ENCODE assay signal across 8 cellular contexts in the genomic region with DNA sequence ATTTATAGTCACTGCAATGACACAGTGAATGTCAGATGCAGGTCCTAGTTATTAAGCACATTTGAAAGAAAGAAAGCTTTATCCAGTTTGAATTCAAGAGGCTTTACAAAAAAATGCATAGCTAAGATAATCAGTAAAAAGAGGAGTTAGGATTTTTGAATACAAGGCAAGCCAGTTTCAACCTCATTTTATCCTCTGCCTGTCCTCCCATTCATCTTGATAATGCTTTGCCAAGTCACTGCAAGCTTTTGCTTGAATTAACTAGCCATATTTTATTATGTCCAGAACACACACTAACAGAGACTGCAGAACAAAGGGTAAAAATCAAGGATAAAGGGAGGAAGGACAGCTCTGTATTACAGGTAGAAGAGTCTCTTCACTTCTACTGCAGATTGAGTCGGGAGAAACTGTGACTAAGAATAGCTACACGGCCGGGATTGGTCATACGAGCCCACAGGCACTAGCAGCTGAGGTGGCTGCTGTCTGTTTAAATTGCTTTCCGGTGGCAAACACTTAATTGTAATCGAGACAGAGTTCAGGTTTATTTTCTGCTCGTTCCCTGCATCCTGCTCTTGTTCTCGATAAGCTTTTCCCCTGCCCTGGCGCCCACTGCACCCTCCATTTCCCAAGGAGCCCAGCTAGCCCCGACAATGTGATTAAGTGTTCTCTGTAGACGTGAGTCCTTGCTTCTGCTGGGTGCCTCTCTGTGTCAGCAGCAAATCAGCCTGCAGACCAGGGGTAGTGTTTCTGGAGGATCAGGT. TPM values are rescaled to one million over a fixed set of nuclear protein-coding genes. Genes with fewer than 3 reads are reported as not detected.
DNase-seq lines count a peak whose midpoint lies in the region; ATAC-seq and TF ChIP-seq lines count a peak whose summit lies in the region.

No MANE protein-coding gene starts in this region.

- H3K4me3 ChIP-seq in GM23338 (no peak overlapping the region), neural cell (ENCODE audit: low read length) (no peak overlapping the region), esophagus squamous epithelium (no peak overlapping the region)

- peak; percentile 27; the same call in 2 of the 3 replicates for ATAC-seq in GM23338
- ATAC-seq in HG03045 (IDR thresholded peaks at IDR 0.05; ENCODE audit: unreplicated experiment), result no peak
- no peak for ATAC-seq in GM21723 (IDR thresholded peaks at IDR 0.05; ENCODE audit: unreplicated experiment)

- H3K9me3 ChIP-seq in neural cell (ENCODE audit: low read length) (no peaks in the 10 kb centered on the region), esophagus squamous epithelium (no peaks in the 10 kb centered on the region)

- no peaks in the 10 kb centered on the region for H3F3A ChIP-seq in GM23338 (replicated peaks; ENCODE audit: low read depth)
- H3F3A ChIP-seq in neural cell (ENCODE audit: insufficient read depth, low read length, poor library complexity, severe bottlenecking), result no peaks in the 10 kb centered on the region

- H3K79me2 ChIP-seq in GM23338 (replicated peaks; ENCODE audit: insufficient read depth), result no peaks in the 10 kb centered on the region
- no peaks in the 10 kb centered on the region for H3K79me2 ChIP-seq in neural cell (replicated peaks; ENCODE audit: insufficient read depth, low read length)

- peaks cover 14% of the 10 kb centered on the region; the same call in 1 of the 3 replicates for H3K36me3 Mint-ChIP-seq in GM23338 (ENCODE audit: low read depth)

- no peaks in the 10 kb centered on the region; the same call in 1 of the 2 replicates for H3K36me3 ChIP-seq in GM23338 (ENCODE audit: insufficient read depth)
- H3K36me3 ChIP-seq in neural cell (ENCODE audit: insufficient read depth, low read length), result no peaks in the 10 kb centered on the region
- no peaks in the 10 kb centered on the region for H3K36me3 ChIP-seq in esophagus squamous epithelium

- H3K27me3 ChIP-seq in GM23338 (ENCODE audit: insufficient read depth) (no peaks in the 10 kb centered on the region), neural cell (ENCODE audit: insufficient read depth, low read depth, low read length) (no peaks in the 10 kb centered on the region), esophagus squamous epithelium (no peaks in the 10 kb centered on the region)

- DNase-seq in GM23338 (ENCODE audit: low spot score), result no peak
- peak; percentile 63 for DNase-seq in NCI-H2107 treated with DMSO at 0.1 percent for 48 hours (lab: John Stamatoyannopoulos, UW; ENCODE audit: unreplicated experiment)
- DNase-seq in cerebellar cortex (ENCODE audit: low spot score), result peak; percentile 58
- no peak for DNase-seq in esophagus squamous epithelium (lab: John Stamatoyannopoulos, UW)
- no peak for DNase-seq in activated gamma-delta T cell treated with Interleukin-2 at 50 U/mL for 16 hours

- H4K20me1 ChIP-seq in GM23338 (replicated peaks; ENCODE audit: insufficient read depth), result no peaks in the 10 kb centered on the region
- H4K20me1 ChIP-seq in neural cell (ENCODE audit: insufficient read depth), result no peaks in the 10 kb centered on the region

- H2AFZ ChIP-seq in GM23338, result peak overlapping the region; percentile 16; the same call in 1 of the 2 replicates
- peak overlapping the region; percentile 17 for H2AFZ ChIP-seq in neural cell (ENCODE audit: low read depth, low read length)

- no peak for TF ChIP-seq POLR2A in esophagus squamous epithelium (IDR thresholded peaks at IDR 0.05)

- TF ChIP-seq CTCF in GM23338 (conservative IDR thresholded peaks at IDR 0.05; ENCODE audit: low read depth in 2 of 2), result no peak
- no peak for TF ChIP-seq CTCF in neural cell (IDR thresholded peaks at IDR 0.05; ENCODE audit: poor library complexity, severe bottlenecking)
- no peak for TF ChIP-seq CTCF in esophagus squamous epithelium (IDR thresholded peaks at IDR 0.05)

- H3K9ac ChIP-seq in neural cell (ENCODE audit: low read length), result peak overlapping the region; percentile 32

- H3K9me2 ChIP-seq in GM23338 (ENCODE audit: insufficient read depth), result no peaks in the 10 kb centered on the region
- no peaks in the 10 kb centered on the region for H3K9me2 ChIP-seq in neural cell (ENCODE audit: insufficient read depth, low read length)

- H3K4me3 Mint-ChIP-seq in GM23338, result no peak overlapping the region

- WGBS in esophagus squamous epithelium, 2 donors, result 14 to 21% methylated on average over 11 of the region's 11 CpGs

- H3K9me3 Mint-ChIP-seq in GM23338, result peaks cover 30% of the 10 kb centered on the region

- no peak for TF ChIP-seq EP300 in neural cell (conservative IDR thresholded peaks at IDR 0.05; ENCODE audit: poor library complexity, severe bottlenecking)

- H3K27ac ChIP-seq in GM23338 (ENCODE audit: low read depth) (no peak overlapping the region), neural cell (ENCODE audit: low read length) (peak overlapping the region; percentile 48), esophagus squamous epithelium (no peak overlapping the region)

- no peak for TF ChIP-seq RAD21 in neural cell (conservative IDR thresholded peaks at IDR 0.05)

- no peak overlapping the region for H3K4me2 ChIP-seq in GM23338
- H3K4me2 ChIP-seq in neural cell (ENCODE audit: low read length), result no peak overlapping the region

- intact Hi-C loops in esophagus squamous epithelium (cut with DNase I), result no loop called here

- H3K4me1 ChIP-seq in GM23338 (ENCODE audit: insufficient read depth) (no peaks in the 10 kb centered on the region), esophagus squamous epithelium (peaks cover 0 to 12% (median 0%) of the 10 kb centered on the region in 3 donors)

- no peak overlapping the region for H3K27ac Mint-ChIP-seq in GM23338

- H3K4me1 Mint-ChIP-seq in GM23338, result no peaks in the 10 kb centered on the region; the same call in 2 of the 3 replicates

- peaks cover 10% of the 10 kb centered on the region for H3K27me3 Mint-ChIP-seq in GM23338 (ENCODE audit: insufficient read depth, low read depth, poor library complexity)

TF ChIP-seq in GM23338, 12 proteins besides CTCF, POLR2A, EP300 and RAD21 (continues in another document):
- TF ChIP-seq POLR2AphosphoS5 (IDR thresholded peaks at IDR 0.05; ENCODE audit: low read depth) (no peak), EZH2 (IDR thresholded peaks at IDR 0.05; ENCODE audit: low read depth, unreplicated experiment) (no peak), CREB1 (CRISPR knock-in tag; IDR thresholded peaks at IDR 0.05; ENCODE audit: low read depth) (no peak), EZH2phosphoT487 (IDR thresholded peaks at IDR 0.05; ENCODE audit: unreplicated experiment) (no peak)

TF ChIP-seq in neural cell, 6 proteins besides CTCF, POLR2A, EP300 and RAD21:
- TF ChIP-seq MXI1 (conservative IDR thresholded peaks at IDR 0.05; ENCODE audit: poor library complexity, severe bottlenecking) (no peak), EZH2 (IDR thresholded peaks at IDR 0.05; ENCODE audit: borderline replicate concordance, insufficient read depth, low read length, poor library complexity, severe bottlenecking) (no peak), SMC3 (conservative IDR thresholded peaks at IDR 0.05; ENCODE audit: poor library complexity) (no peak), POLR2AphosphoS5 (IDR thresholded peaks at IDR 0.05) (no peak), TAF1 (IDR thresholded peaks at IDR 0.05; ENCODE audit: low read depth) (no peak)
- TF ChIP-seq, protein P1, sequence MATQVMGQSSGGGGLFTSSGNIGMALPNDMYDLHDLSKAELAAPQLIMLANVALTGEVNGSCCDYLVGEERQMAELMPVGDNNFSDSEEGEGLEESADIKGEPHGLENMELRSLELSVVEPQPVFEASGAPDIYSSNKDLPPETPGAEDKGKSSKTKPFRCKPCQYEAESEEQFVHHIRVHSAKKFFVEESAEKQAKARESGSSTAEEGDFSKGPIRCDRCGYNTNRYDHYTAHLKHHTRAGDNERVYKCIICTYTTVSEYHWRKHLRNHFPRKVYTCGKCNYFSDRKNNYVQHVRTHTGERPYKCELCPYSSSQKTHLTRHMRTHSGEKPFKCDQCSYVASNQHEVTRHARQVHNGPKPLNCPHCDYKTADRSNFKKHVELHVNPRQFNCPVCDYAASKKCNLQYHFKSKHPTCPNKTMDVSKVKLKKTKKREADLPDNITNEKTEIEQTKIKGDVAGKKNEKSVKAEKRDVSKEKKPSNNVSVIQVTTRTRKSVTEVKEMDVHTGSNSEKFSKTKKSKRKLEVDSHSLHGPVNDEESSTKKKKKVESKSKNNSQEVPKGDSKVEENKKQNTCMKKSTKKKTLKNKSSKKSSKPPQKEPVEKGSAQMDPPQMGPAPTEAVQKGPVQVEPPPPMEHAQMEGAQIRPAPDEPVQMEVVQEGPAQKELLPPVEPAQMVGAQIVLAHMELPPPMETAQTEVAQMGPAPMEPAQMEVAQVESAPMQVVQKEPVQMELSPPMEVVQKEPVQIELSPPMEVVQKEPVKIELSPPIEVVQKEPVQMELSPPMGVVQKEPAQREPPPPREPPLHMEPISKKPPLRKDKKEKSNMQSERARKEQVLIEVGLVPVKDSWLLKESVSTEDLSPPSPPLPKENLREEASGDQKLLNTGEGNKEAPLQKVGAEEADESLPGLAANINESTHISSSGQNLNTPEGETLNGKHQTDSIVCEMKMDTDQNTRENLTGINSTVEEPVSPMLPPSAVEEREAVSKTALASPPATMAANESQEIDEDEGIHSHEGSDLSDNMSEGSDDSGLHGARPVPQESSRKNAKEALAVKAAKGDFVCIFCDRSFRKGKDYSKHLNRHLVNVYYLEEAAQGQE (IDR thresholded peaks at IDR 0.05; ENCODE audit: borderline replicate concordance), result no peak

RNA-seq across cellular contexts. Expression of gene AKAP12, which starts 30.5 kb away (rescaled TPM):
- total RNA-seq in GM23338 (2014; rRNA removed; shearing (Covaris generic)), result 80.2 and 90.1 TPM in 2 replicates
- polyA plus RNA-seq in GM23338 (2016; fragmentation: Nextera tagmentation; extraction: Ambion mirVana), result 120 and 137 TPM in 2 replicates
- 20.1 and 21.5 TPM in 2 replicates for polyA plus RNA-seq in neural cell
- 66.5 and 75.4 TPM in 2 replicates for polyA minus RNA-seq in neural cell
- 10 to 100 TPM in 2 of 4 donors, 1 to 10 TPM in 2; 1.7 to 66.6 (median 11.4) TPM for total RNA-seq in esophagus squamous epithelium

Comparison
In these comparisons a context has a peak if more than half of its experiments do, and no peak if none do; other contexts are left out.
1. DNase-seq: peak in NCI-H2107 treated with DMSO at 0.1 percent for 48 hours (single experiment) and cerebellar cortex (single experiment); none in GM23338 (single experiment), esophagus squamous epithelium (single experiment) and activated gamma-delta T cell treated with Interleukin-2 at 50 U/mL for 16 hours (single experiment).